ENCODE assay signal across 1 cellular context in genomic region chr12:65894127-65894526, GRCh38.
TF ChIP-seq lines count a peak whose summit lies in the region.

No MANE protein-coding gene starts in this region.

TF ChIP-seq in HepG2, 621 proteins besides CTCF, POLR2A, EP300 and RAD21 (continued from another document):
- TF ChIP-seq FOXP4 (CRISPR knock-in tag; IDR thresholded peaks at IDR 0.05) (no peak), ZBTB7B (CRISPR knock-in tag; IDR thresholded peaks at IDR 0.05) (no peak), NBN (conservative IDR thresholded peaks at IDR 0.05) (no peak), THAP8 (CRISPR knock-in tag; IDR thresholded peaks at IDR 0.05; ENCODE audit: borderline replicate concordance) (no peak), ZNF761 (CRISPR knock-in tag; conservative IDR thresholded peaks at IDR 0.05) (no peak), PPARG (CRISPR knock-in tag; conservative IDR thresholded peaks at IDR 0.05) (no peak), SYNCRIP (IDR thresholded peaks at IDR 0.05; ENCODE audit: insufficient read depth, low read depth, low read length) (no peak), ZNF879 (CRISPR knock-in tag; IDR thresholded peaks at IDR 0.05) (no peak), ZBTB34 (CRISPR knock-in tag; IDR thresholded peaks at IDR 0.05) (no peak), DNMT1 (CRISPR knock-in tag; IDR thresholded peaks at IDR 0.05) (no peak), ZNF335 (CRISPR knock-in tag; IDR thresholded peaks at IDR 0.05) (no peak), ZNF607 (CRISPR knock-in tag; IDR thresholded peaks at IDR 0.05; ENCODE audit: borderline replicate concordance) (no peak), ZNF556 (CRISPR knock-in tag; IDR thresholded peaks at IDR 0.05; ENCODE audit: borderline replicate concordance) (no peak), ZNF883 (CRISPR knock-in tag; IDR thresholded peaks at IDR 0.05; ENCODE audit: not compliant biosample characterization) (no peak), ZNF792 (CRISPR knock-in tag; IDR thresholded peaks at IDR 0.05) (no peak)
